15 cellular contexts compared by ENCODE assay signal in genomic region chr12:98213556-98213955, GRCh38.
DNase-seq lines count a peak whose midpoint lies in the region; ATAC-seq and TF ChIP-seq lines count a peak whose summit lies in the region.
"Had no signal": no experiment of that assay in that cellular context is flagged by ENCODE, and none has a peak within 500 bp of the region (broad histone marks: within the 10 kb centered on the region; RNA-seq: fewer than 3 reads in every experiment).

No MANE protein-coding gene starts in this region.

- H3K27ac ChIP-seq in body of pancreas: no peak overlapping the region
- H3K27ac ChIP-seq: 22Rv1, BLaER1 had no signal

- no peak for ATAC-seq in body of pancreas

- DNase-seq in NCI-H146 (lab: John Stamatoyannopoulos, UW): peak; percentile 32
- no peak for DNase-seq in NCI-H146 treated with DMSO at 0.1 percent for 48 hours (lab: John Stamatoyannopoulos, UW; ENCODE audit: unreplicated experiment)
- DNase-seq in NT2/D1 (ENCODE audit: low read depth, low spot score): peak; percentile 33
- peak; percentile 48 for DNase-seq in iPS-NIHi11 (ENCODE audit: low spot score)
- no peak for DNase-seq in body of pancreas
- DNase-seq in SW 1271 (lab: John Stamatoyannopoulos, UW): no peak
- DNase-seq in activated T-cell treated with anti-CD3 and anti-CD28 coated beads, Interleukin-2, amount 50 U/mL, for 1 hour: no peak
- DNase-seq: AML-193; Caco-2; CD8-positive, alpha-beta memory T cell; DND-41; GF-D8; IMR-90 had no signal

- intact Hi-C loops in body of pancreas (cut with DNase I): no loop called here

- H3K27me3 ChIP-seq in NT2/D1 (ENCODE audit: insufficient read depth, insufficient read length) (no peaks in the 10 kb centered on the region), body of pancreas (no peaks in the 10 kb centered on the region)
- H3K27me3 ChIP-seq: BLaER1 had no signal

- H3K9ac ChIP-seq in NT2/D1 (ENCODE audit: insufficient read length, low read depth): no peak overlapping the region
- H3K9ac ChIP-seq: BLaER1 had no signal

- no peak overlapping the region for H3K4me3 ChIP-seq in NT2/D1 (ENCODE audit: insufficient read length, low read depth)
- no peak overlapping the region for H3K4me3 ChIP-seq in body of pancreas
- H3K4me3 ChIP-seq: BLaER1 had no signal

- 54 to 57% methylated on average over 6 of the region's 6 CpGs for WGBS in body of pancreas, 2 donors

- H3K36me3 ChIP-seq in NT2/D1 (ENCODE audit: insufficient read depth, insufficient read length, low read length) (no peaks in the 10 kb centered on the region), body of pancreas (replicated peaks in 1 of 2; ENCODE audit: insufficient read depth in 1 of 2, low read depth in 2 of 2) (no peaks in the 10 kb centered on the region)
- H3K36me3 ChIP-seq: BLaER1 had no signal

- no peak for TF ChIP-seq POLR2A in body of pancreas (IDR thresholded peaks at IDR 0.05)

- no peaks in the 10 kb centered on the region for H3K4me1 ChIP-seq in NT2/D1 (ENCODE audit: insufficient read depth, insufficient read length)
- H3K4me1 ChIP-seq in body of pancreas: no peaks in the 10 kb centered on the region
- H3K4me1 ChIP-seq: Caco-2 had no signal

- H3K9me3 ChIP-seq in NT2/D1 (ENCODE audit: insufficient read depth, low read length): no peaks in the 10 kb centered on the region
- no peaks in the 10 kb centered on the region for H3K9me3 ChIP-seq in body of pancreas
- H3K9me3 ChIP-seq: BLaER1, Caco-2 had no signal

- TF ChIP-seq CTCF in body of pancreas (IDR thresholded peaks at IDR 0.05): no peak

Comparison
In these comparisons a context has a peak if more than half of its experiments do, and no peak if none do; other contexts are left out.
1. DNase-seq: peak in NCI-H146 (single experiment), NT2/D1 (single experiment) and iPS-NIHi11 (single experiment); none in NCI-H146 treated with DMSO at 0.1 percent for 48 hours (single experiment), body of pancreas (0 of 4), SW 1271 (0 of 2) and activated T-cell treated with anti-CD3 and anti-CD28 coated beads, Interleukin-2, amount 50 U/mL, for 1 hour (single experiment).